In genomic region chr19:3366761-3367571, GRCh38 we compare ENCODE assay signal across 7 cellular contexts. TPM values are rescaled to one million over a fixed set of nuclear protein-coding genes. Genes with fewer than 3 reads are reported as not detected.
DNase-seq lines count a peak whose midpoint lies in the region; ATAC-seq and TF ChIP-seq lines count a peak whose summit lies in the region.

No MANE protein-coding gene starts in this region.

- H3K27ac ChIP-seq in adrenal gland = peak overlapping the region; percentile 95 to 100 (median 98)
- peak overlapping the region; percentile 79 to 99 (median 97) for H3K27ac ChIP-seq in skin epidermis

- TF ChIP-seq POLR2A in adrenal gland (IDR thresholded peaks at IDR 0.05) = peak in 1 of 2 donors; percentile 57

- WGBS in adrenal gland, 4 donors = 0 to 1% (median 0%) methylated on average over 1 to 61 of the region's 61 CpGs

- intact Hi-C loops in adrenal gland (cut with DNase I) = loop anchor here in 1 of 2 donors (5.0 kb wide), 1 partner anchor 35 kb away; no protein-coding TSS in a partner anchor

- H3K36me3 ChIP-seq in adrenal gland (replicated peaks in 1 of 2) = no peaks in the 10 kb centered on the region

- peak overlapping the region; percentile 72 to 94 (median 83) for H3K4me3 ChIP-seq in adrenal gland
- peak overlapping the region; percentile 4 for H3K4me3 ChIP-seq in iPS-11a (ENCODE audit: low read depth, low read length)
- H3K4me3 ChIP-seq in skin epidermis = peak overlapping the region; percentile 70 to 94 (median 79)

- DNase-seq in GM03348 (ENCODE audit: low spot score) (peak; percentile 57), M059J (ENCODE audit: low read depth) (peak; percentile 49), adrenal gland (peak; percentile 70 to 82 (median 75)), putamen (ENCODE audit: low spot score) (no peak)

- H3K27me3 ChIP-seq in adrenal gland = no peaks in the 10 kb centered on the region

- ATAC-seq in GM21390 (IDR thresholded peaks at IDR 0.05; ENCODE audit: unreplicated experiment) = no peak

- H3K9me3 ChIP-seq in adrenal gland (replicated peaks in 1 of 3) = no peaks in the 10 kb centered on the region

- no peak for TF ChIP-seq CTCF in adrenal gland (IDR thresholded peaks at IDR 0.05)

- H3K4me1 ChIP-seq in adrenal gland (replicated peaks in 1 of 2) = peaks cover 43 to 55% of the 10 kb centered on the region in 2 donors

RNA-seq across cellular contexts. Expression of gene NFIC, which starts 0.6 kb away (rescaled TPM):
- total RNA-seq in M059J (2014; rRNA removed; shearing (Covaris generic)) = 26.5 and 56.9 TPM in 2 replicates
- 100 to 1,000 TPM; 124 to 329 (median 236) TPM for total RNA-seq in adrenal gland
- polyA plus RNA-seq in adrenal gland = 100 to 1,000 TPM in 1 of 3 donors, 10 to 100 TPM in 2; 34.9 to 154 (median 69.2) TPM

Comparison
In these comparisons a context has a peak if more than half of its experiments do, and no peak if none do; other contexts are left out.
1. H3K4me3 ChIP-seq: peak in every context shown above with its lines; median percentile 83 in adrenal gland; 79 in skin epidermis; 4 in iPS-11a.